ENCODE assay signal across 32 cellular contexts in the genomic region with DNA sequence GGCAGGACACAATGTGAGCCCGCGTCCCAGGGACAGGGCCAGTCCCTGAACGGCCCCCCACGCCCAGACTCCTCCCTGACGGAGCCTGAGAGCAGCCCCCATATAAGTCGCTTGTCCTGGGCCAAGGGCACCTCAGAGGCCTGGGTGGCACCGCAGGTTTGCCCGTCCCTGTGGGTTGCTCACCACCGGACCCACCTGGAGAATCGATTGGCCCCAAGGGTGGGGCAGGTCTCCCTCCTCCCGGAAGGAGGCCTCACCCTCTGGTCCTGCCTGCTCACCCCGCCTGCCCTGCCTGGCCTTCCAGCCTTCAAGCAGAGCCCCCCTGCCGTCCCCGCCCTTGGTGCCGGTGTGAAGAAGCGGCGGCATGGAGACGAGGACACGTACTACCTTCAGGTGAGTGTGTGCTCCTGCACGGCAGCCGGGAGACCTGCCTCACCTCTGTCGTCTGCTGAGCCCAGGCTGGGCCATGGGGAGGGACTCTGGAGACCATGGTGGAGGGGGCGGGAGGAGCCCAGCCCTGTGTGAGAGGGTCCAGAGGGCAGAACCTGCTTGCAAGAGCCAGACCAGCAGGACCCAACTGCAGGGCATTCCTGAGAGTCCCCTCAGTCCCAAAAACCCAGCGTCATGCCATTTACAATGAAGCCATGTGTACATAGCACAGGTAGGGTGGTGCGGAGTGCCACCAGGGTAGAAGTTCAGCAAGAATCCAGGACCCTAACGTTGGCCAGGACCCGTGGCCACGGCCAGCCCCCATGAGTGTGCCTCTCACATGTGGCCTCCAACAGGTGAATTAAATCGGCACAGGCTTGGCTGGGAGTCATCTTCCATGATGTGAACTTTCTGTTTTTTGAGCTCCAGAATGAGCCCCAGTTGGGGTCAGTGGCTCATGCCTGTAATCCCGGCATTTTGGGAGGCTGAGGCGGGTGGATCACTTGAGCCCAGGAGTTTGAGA. TPM values are rescaled to one million over a fixed set of nuclear protein-coding genes. Genes with fewer than 3 reads are reported as not detected.
"Had no signal": no experiment of that assay in that cellular context is flagged by ENCODE, and none has a peak within 500 bp of the region (broad histone marks: within the 10 kb centered on the region; RNA-seq: fewer than 3 reads in every experiment).

No MANE protein-coding gene starts in this region.

- ATAC-seq: effector memory CD8-positive, alpha-beta T cell; T-cell had no signal

- FAIRE-seq: astrocyte, colon, frontal cortex, TTC549 had no signal

- H3K9me3 ChIP-seq: esophagus squamous epithelium, heart right ventricle had no signal

- DNase-seq: activated CD4-positive, alpha-beta memory T cell treated with anti-CD3 and anti-CD28 coated beads, Interleukin-2, amount 10 ng/mL, durations not matched to agents 7 days and 5 days; activated CD4-positive, alpha-beta T cell treated with anti-CD3 and anti-CD28 coated beads for 1 hour; activated CD4-positive, alpha-beta T cell treated with anti-CD3 and anti-CD28 coated beads for 4 hours; activated CD4-positive, alpha-beta T cell treated with anti-CD3 and anti-CD28 coated beads, Interleukin-2, amount 50 U/mL, for 4 hours; activated effector memory CD4-positive, alpha-beta T cell treated with Interleukin-2 at 50 U/mL for 16 hours; activated gamma-delta T cell treated with Interleukin-2 at 50 U/mL for 16 hours; activated naive CD4-positive, alpha-beta T cell treated with anti-CD3 and anti-CD28 coated beads, Interleukin-2, amount 50 U/mL, for 16 hours; activated T-cell treated with anti-CD3 and anti-CD28 coated beads for 4 hours; activated T-cell treated with anti-CD3 and anti-CD28 coated beads, Interleukin-2, amount 50 U/mL, for 24 hours; amniotic stem cell; brain microvascular endothelial cell; cortex of kidney; effector CD4-positive, alpha-beta T cell; effector memory CD8-positive, alpha-beta T cell; esophagus squamous epithelium; T-cell; T-helper 9 cell had no signal

- H3K4me1 ChIP-seq: esophagus squamous epithelium had no signal

- H3K4me3 ChIP-seq: esophagus squamous epithelium, heart right ventricle had no signal

- H3K27ac ChIP-seq: brain microvascular endothelial cell, esophagus squamous epithelium, heart right ventricle, VCaP had no signal

- H3K36me3 ChIP-seq: brain microvascular endothelial cell, esophagus squamous epithelium, heart right ventricle had no signal

RNA-seq across cellular contexts. Expression of gene CCDC27, which starts 24.1 kb away (rescaled TPM):
- total RNA-seq: activated CD4-positive, alpha-beta memory T cell treated with anti-CD3 and anti-CD28 coated beads, Interleukin-2, amount 10 ng/mL, durations not matched to agents 7 days and 5 days; activated CD4-positive, alpha-beta T cell treated with anti-CD3 and anti-CD28 coated beads, Interleukin-2, amount 10 ng/mL, durations not matched to agents 7 days and 5 days; activated T-cell treated with anti-CD3 and anti-CD28 coated beads, Interleukin-2, amount 50 U/mL, for 72 hours; astrocyte; chondrocyte; dermis blood vessel endothelial cell; esophagus squamous epithelium; fibroblast of lung; fibroblast of villous mesenchyme; frontal cortex; heart right ventricle; T-cell; T-helper 2 cell treated with Interferon-gamma antibody and Interleukin-4, amounts not matched to agents 100 ng/mL and 5 ng/mL, for 36 hours had no signal
- polyA plus RNA-seq: adipose tissue, esophagus, fibroblast of lung had no signal

RNA-seq across cellular contexts. Expression of gene SMIM1, which starts 44.4 kb away (rescaled TPM):
- total RNA-seq: activated CD4-positive, alpha-beta memory T cell treated with anti-CD3 and anti-CD28 coated beads, Interleukin-2, amount 10 ng/mL, durations not matched to agents 7 days and 5 days; frontal cortex; T-helper 2 cell treated with Interferon-gamma antibody and Interleukin-4, amounts not matched to agents 100 ng/mL and 5 ng/mL, for 36 hours had no signal
- polyA plus RNA-seq: fibroblast of lung had no signal
